8 cellular contexts compared by ENCODE assay signal in genomic region chrX:2967998-2968909, GRCh38. TPM values are rescaled to one million over a fixed set of nuclear protein-coding genes. Genes with fewer than 3 reads are reported as not detected.
DNase-seq lines count a peak whose midpoint lies in the region; ATAC-seq and TF ChIP-seq lines count a peak whose summit lies in the region.

No MANE protein-coding gene starts in this region.

- intact Hi-C loops in CD14-positive monocyte (cut with micrococcal nuclease): no loop called here
- intact Hi-C loops in mucosa of descending colon (cut with DNase I, micrococcal nuclease): no loop called here

- H3K4me1 Mint-ChIP-seq in CD14-positive monocyte: peaks cover 14% of the 10 kb centered on the region

- H3K4me1 ChIP-seq in HUES48 (ENCODE audit: control insufficient read depth, insufficient read depth, low read length) (peaks cover 23% of the 10 kb centered on the region), mucosa of descending colon (ENCODE audit: low read depth) (no peaks in the 10 kb centered on the region)

- TF ChIP-seq CTCF in CD14-positive monocyte (IDR thresholded peaks at IDR 0.05): no peak
- peak; percentile 27 for TF ChIP-seq CTCF in brain microvascular endothelial cell (IDR thresholded peaks at IDR 0.05; ENCODE audit: low read depth, low read length, missing control alignments)
- no peak for TF ChIP-seq CTCF in mucosa of descending colon (IDR thresholded peaks at IDR 0.05)

- peaks cover 4 to 34% (median 6%) of the 10 kb centered on the region in 3 donors for H3K27me3 Mint-ChIP-seq in CD14-positive monocyte (ENCODE audit: low read depth in 3 of 3)

- H3K27ac ChIP-seq in HUES48 (ENCODE audit: low read depth, low read length): peak overlapping the region; percentile 1
- no peak overlapping the region for H3K27ac ChIP-seq in brain microvascular endothelial cell

- DNase-seq in CD14-positive monocyte (ENCODE audit: low spot score) (no peak), brain microvascular endothelial cell (peak; percentile 78), mucosa of descending colon (peak in 1 of 3 donors; percentile 31)

- peaks cover 0 to 9% (median 2%) of the 10 kb centered on the region in 7 donors for H3K9me3 Mint-ChIP-seq in CD14-positive monocyte

- in situ Hi-C loops in brain microvascular endothelial cell (cut with HindIII; ENCODE audit: low pct_ligation_motif_present, low sequenced_read_pairs): no loop called here

- no peaks in the 10 kb centered on the region for H3K36me3 ChIP-seq in HUES48 (ENCODE audit: control insufficient read depth, insufficient read depth, low read length)
- H3K36me3 ChIP-seq in brain microvascular endothelial cell (replicated peaks): no peaks in the 10 kb centered on the region
- no peaks in the 10 kb centered on the region for H3K36me3 ChIP-seq in mucosa of descending colon (ENCODE audit: low read depth)

- H3K4me3 Mint-ChIP-seq in CD14-positive monocyte: peak overlapping the region; percentile 79 to 85

- no peak overlapping the region; the same call in 1 of the 2 replicates for H3K4me3 ChIP-seq in HUES48 (ENCODE audit: low read depth, low read length)
- peak overlapping the region; percentile 42 for H3K4me3 ChIP-seq in brain microvascular endothelial cell (ENCODE audit: low read depth, low read length)
- no peak overlapping the region for H3K4me3 ChIP-seq in mucosa of descending colon

- no peak overlapping the region for H3K9ac ChIP-seq in HUES48 (ENCODE audit: low read depth, low read length)

- ATAC-seq in mucosa of descending colon (peak; percentile 54), GM21576 (IDR thresholded peaks at IDR 0.05; ENCODE audit: unreplicated experiment) (no peak), HG02642 (IDR thresholded peaks at IDR 0.05; ENCODE audit: poor library complexity, unreplicated experiment) (no peak), HG02623 (IDR thresholded peaks at IDR 0.05; ENCODE audit: unreplicated experiment) (no peak), HG02885 (IDR thresholded peaks at IDR 0.05; ENCODE audit: poor library complexity, unreplicated experiment) (no peak)

- H3K27me3 ChIP-seq in HUES48 (ENCODE audit: control insufficient read depth, insufficient read depth, low read length): no peaks in the 10 kb centered on the region; the same call in 1 of the 2 replicates
- H3K27me3 ChIP-seq in brain microvascular endothelial cell (replicated peaks): no peaks in the 10 kb centered on the region

- H3K27ac Mint-ChIP-seq in CD14-positive monocyte: no peak overlapping the region

- peaks cover 6% of the 10 kb centered on the region; the same call in 1 of the 2 replicates for H3K9me3 ChIP-seq in HUES48 (ENCODE audit: control insufficient read depth, insufficient read depth, low read length)
- no peaks in the 10 kb centered on the region for H3K9me3 ChIP-seq in mucosa of descending colon

- no peaks in the 10 kb centered on the region for H3K36me3 Mint-ChIP-seq in CD14-positive monocyte

RNA-seq across cellular contexts. Expression of gene ARSH, which starts 38.1 kb away (rescaled TPM):
- polyA plus RNA-seq in CD14-positive monocyte: not detected
- not detected for total RNA-seq in mucosa of descending colon

RNA-seq across cellular contexts. Expression of gene ARSD, which starts 39.1 kb away (rescaled TPM):
- polyA plus RNA-seq in CD14-positive monocyte: 10 to 100 TPM; 19.7 to 28.6 TPM
- total RNA-seq in mucosa of descending colon: 10 to 100 TPM; 26.2 to 70.9 (median 67.2) TPM
